ENCODE assay signal across 28 cellular contexts in the genomic region with DNA sequence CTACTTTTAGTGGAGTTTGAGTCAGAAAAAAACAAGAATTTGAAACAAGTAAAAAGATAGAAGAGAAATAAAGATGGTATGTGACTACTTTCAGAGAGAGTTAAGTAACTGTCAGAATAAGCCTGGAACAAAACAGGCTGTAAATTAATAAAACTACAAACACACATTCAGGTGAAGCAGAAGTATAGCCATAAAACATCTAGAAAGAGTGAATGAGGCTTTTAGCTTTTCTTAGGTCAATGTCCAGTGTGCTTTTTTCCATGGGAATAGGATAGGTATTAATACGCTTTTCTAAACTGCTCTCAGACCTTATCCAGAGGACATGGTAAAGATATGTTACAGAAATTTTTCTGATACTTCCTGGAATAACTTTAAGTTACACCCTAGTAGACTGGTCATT.
"Had no signal": no experiment of that assay in that cellular context is flagged by ENCODE, and none has a peak within 500 bp of the region (broad histone marks: within the 10 kb centered on the region; RNA-seq: fewer than 3 reads in every experiment).

No MANE protein-coding gene starts in this region.

- ATAC-seq: activated CD8-positive, alpha-beta memory T cell treated with anti-CD3 and anti-CD28 coated beads, Interleukin-2, amount 10 ng/mL, durations not matched to agents 7 days and 5 days; Right ventricle myocardium inferior; T-cell had no signal

- H2AFZ ChIP-seq: PC-9 had no signal

- H3K4me2 ChIP-seq: PC-9 had no signal

- H3K27ac Mint-ChIP-seq: activated B cell treated with CpG ODN at 0.5 μM for 24 hours; activated CD4-positive, alpha-beta T cell treated with anti-CD3 and anti-CD28 coated beads, Interleukin-2, amount 10 ng/mL, durations not matched to agents 24 days and 14 days; activated CD8-positive, alpha-beta memory T cell treated with anti-CD3 and anti-CD28 coated beads, Interleukin-2, amount 10 ng/mL, durations not matched to agents 7 days and 5 days; activated naive CD4-positive, alpha-beta T cell treated with anti-CD3 and anti-CD28 coated beads for 36 hours; activated naive CD8-positive, alpha-beta T cell treated with anti-CD3 and anti-CD28 coated beads, Interleukin-2, amount 10 ng/mL, durations not matched to agents 7 days and 5 days; activated T-cell treated with anti-CD3 and anti-CD28 coated beads, Interleukin-2, amount 50 U/mL, for 24 hours; activated T-helper 1 cell treated with anti-CD3 and anti-CD28 coated beads, Interleukin-12 subunit alpha, Interleukin-12 subunit beta, Interleukin-2, Interleukin-4 antibody, amounts not matched to agents 30 ng/mL and 10 ng/mL and 1 ng/mL, durations not matched to agents 14 hours and 24 hours and 36 hours; T-cell had no signal

- H3K27ac ChIP-seq: adrenal gland, breast epithelium, PC-9, SK-N-MC had no signal

- H3K4me3 ChIP-seq: adrenal gland, breast epithelium, PC-9, SK-N-MC had no signal

- H3K9me3 ChIP-seq: adrenal gland had no signal

- H3K4me3 Mint-ChIP-seq: activated B cell treated with CpG ODN at 0.5 μM for 24 hours; activated CD4-positive, alpha-beta T cell treated with anti-CD3 and anti-CD28 coated beads, Interleukin-2, amount 10 ng/mL, durations not matched to agents 24 days and 14 days; activated CD8-positive, alpha-beta memory T cell treated with anti-CD3 and anti-CD28 coated beads, Interleukin-2, amount 10 ng/mL, durations not matched to agents 7 days and 5 days; activated naive CD4-positive, alpha-beta T cell treated with anti-CD3 and anti-CD28 coated beads for 36 hours; activated naive CD8-positive, alpha-beta T cell treated with anti-CD3 and anti-CD28 coated beads, Interleukin-2, amount 10 ng/mL, durations not matched to agents 7 days and 5 days; activated T-cell treated with anti-CD3 and anti-CD28 coated beads, Interleukin-2, amount 50 U/mL, for 24 hours; activated T-helper 1 cell treated with anti-CD3 and anti-CD28 coated beads, Interleukin-12 subunit alpha, Interleukin-12 subunit beta, Interleukin-2, Interleukin-4 antibody, amounts not matched to agents 30 ng/mL and 10 ng/mL and 1 ng/mL, durations not matched to agents 14 hours and 24 hours and 36 hours; T-cell had no signal

- H3K4me1 ChIP-seq: adrenal gland, breast epithelium had no signal

- H3K4me1 Mint-ChIP-seq: activated CD4-positive, alpha-beta T cell treated with anti-CD3 and anti-CD28 coated beads, Interleukin-2, amount 10 ng/mL, durations not matched to agents 24 days and 14 days; activated naive CD8-positive, alpha-beta T cell treated with anti-CD3 and anti-CD28 coated beads, Interleukin-2, amount 10 ng/mL, durations not matched to agents 7 days and 5 days had no signal

- H3K27me3 ChIP-seq: adrenal gland, breast epithelium had no signal

- FAIRE-seq: TTC549 had no signal

- H3K27me3 Mint-ChIP-seq: activated B cell treated with CpG ODN at 0.5 μM for 24 hours; activated CD4-positive, alpha-beta T cell treated with anti-CD3 and anti-CD28 coated beads, Interleukin-2, amount 10 ng/mL, durations not matched to agents 24 days and 14 days; activated CD8-positive, alpha-beta memory T cell treated with anti-CD3 and anti-CD28 coated beads, Interleukin-2, amount 10 ng/mL, durations not matched to agents 7 days and 5 days; activated naive CD8-positive, alpha-beta T cell treated with anti-CD3 and anti-CD28 coated beads, Interleukin-2, amount 10 ng/mL, durations not matched to agents 7 days and 5 days; activated T-cell treated with anti-CD3 and anti-CD28 coated beads, Interleukin-2, amount 50 U/mL, for 24 hours; T-cell had no signal

- DNase-seq: activated B cell treated with CpG ODN at 0.5 μM for 24 hours; activated CD4-positive, alpha-beta T cell treated with anti-CD3 and anti-CD28 coated beads for 1 hour; activated CD4-positive, alpha-beta T cell treated with anti-CD3 and anti-CD28 coated beads, Interleukin-2, amount 10 ng/mL, durations not matched to agents 24 days and 14 days; activated CD4-positive, alpha-beta T cell treated with anti-CD3 and anti-CD28 coated beads, Interleukin-2, amount 50 U/mL, for 48 hours; activated CD8-positive, alpha-beta memory T cell treated with anti-CD3 and anti-CD28 coated beads, Interleukin-2, amount 10 ng/mL, durations not matched to agents 7 days and 5 days; activated effector memory CD4-positive, alpha-beta T cell treated with anti-CD3 and anti-CD28 coated beads, Interleukin-2, amount 50 U/mL, for 16 hours; activated naive CD4-positive, alpha-beta T cell treated with anti-CD3 and anti-CD28 coated beads for 36 hours; activated naive CD8-positive, alpha-beta T cell treated with anti-CD3 and anti-CD28 coated beads, Interleukin-2, amount 10 ng/mL, durations not matched to agents 7 days and 5 days; activated T-cell treated with anti-CD3 and anti-CD28 coated beads, Interleukin-2, amount 50 U/mL, for 24 hours; adrenal gland; anterior cingulate cortex; caudate nucleus; MM.1S; NCI-H1105; NCI-H1436 treated with DMSO at 0.1 percent for 48 hours; NCI-H187; NCI-H2081; NCI-H510A treated with DMSO at 0.1 percent for 48 hours; PC-9; RPMI8226; T-cell; T-helper 2 cell; T1000 had no signal
